In genomic region chr6:133807531-133807930, GRCh38 we compare ENCODE assay signal across 21 cellular contexts.
"Had no signal": no experiment of that assay in that cellular context is flagged by ENCODE, and none has a peak within 500 bp of the region (broad histone marks: within the 10 kb centered on the region; RNA-seq: fewer than 3 reads in every experiment).

No MANE protein-coding gene starts in this region.

- H3K27ac ChIP-seq: dorsolateral prefrontal cortex, esophagus muscularis mucosa, gastrocnemius medialis, heart right ventricle, left lung, lower lobe of right lung had no signal

- H3K27ac Mint-ChIP-seq: memory B cell; naive thymus-derived CD4-positive, alpha-beta T cell had no signal

- H3K36me3 ChIP-seq: esophagus muscularis mucosa, gastrocnemius medialis, heart right ventricle, left lung, lower lobe of right lung had no signal

- DNase-seq: dermis blood vessel endothelial cell; dorsolateral prefrontal cortex; effector CD4-positive, alpha-beta T cell; effector memory CD4-positive, alpha-beta T cell; foreskin fibroblast; foreskin melanocyte; gastrocnemius medialis; glutamatergic neuron; head of caudate nucleus; heart right ventricle; hippocampal formation; left cardiac atrium; left lung; left ventricle myocardium superior; lower lobe of right lung; mesendoderm; midbrain; naive thymus-derived CD4-positive, alpha-beta T cell had no signal

- H3K36me3 Mint-ChIP-seq: memory B cell; naive thymus-derived CD4-positive, alpha-beta T cell had no signal

- H3K4me3 Mint-ChIP-seq: memory B cell; naive thymus-derived CD4-positive, alpha-beta T cell had no signal

- H3K27me3 ChIP-seq: esophagus muscularis mucosa, gastrocnemius medialis, heart right ventricle, left lung had no signal

- H3K9me3 ChIP-seq: esophagus muscularis mucosa, gastrocnemius medialis, lower lobe of right lung had no signal

- H3K4me3 ChIP-seq: coronary artery, dorsolateral prefrontal cortex, esophagus muscularis mucosa, gastrocnemius medialis, heart right ventricle, left lung, lower lobe of right lung had no signal

- H3K4me1 ChIP-seq: gastrocnemius medialis, lower lobe of right lung had no signal

- H3K4me1 Mint-ChIP-seq: naive thymus-derived CD4-positive, alpha-beta T cell had no signal
